Comparison of ENCODE assay signal across 12 cellular contexts in the genomic region with DNA sequence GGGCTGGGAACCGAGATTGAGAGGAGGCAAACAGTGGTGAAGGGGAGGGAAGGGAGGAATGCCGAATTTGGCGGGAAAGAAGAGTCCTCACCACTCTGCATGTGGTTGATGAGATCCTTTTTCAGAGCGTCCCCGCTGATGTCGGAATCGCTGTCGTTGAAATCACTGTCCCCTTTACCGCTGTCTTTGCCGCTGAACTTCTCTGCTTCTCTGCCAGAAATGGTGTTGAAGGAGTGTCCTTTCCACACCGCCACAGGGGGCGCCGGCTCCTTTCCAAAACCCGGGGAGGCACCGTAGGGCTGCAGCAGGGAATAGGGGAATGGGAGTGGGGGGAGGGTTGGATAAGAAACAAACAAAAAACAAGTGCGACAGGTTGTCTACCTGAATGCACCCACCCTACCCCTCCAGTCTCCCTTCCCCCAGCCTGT. TPM values are rescaled to one million over a fixed set of nuclear protein-coding genes. Genes with fewer than 3 reads are reported as not detected.
A peak's percentile ranks its signal among the peaks of the same experiment; 100 is the strongest.
DNase-seq lines count a peak whose midpoint lies in the region; FAIRE-seq and TF ChIP-seq lines count a peak whose summit lies in the region.
"Had no signal": no experiment of that assay in that cellular context is flagged by ENCODE, and none has a peak within 500 bp of the region (broad histone marks: within the 10 kb centered on the region; RNA-seq: fewer than 3 reads in every experiment).

No MANE protein-coding gene starts in this region.

- peaks cover 11% of the 10 kb centered on the region for H3K36me3 ChIP-seq in iPS-15b (ENCODE audit: control insufficient read depth, insufficient read depth, low read length)
- H3K36me3 ChIP-seq: MG63, right lobe of liver had no signal

- no peaks in the 10 kb centered on the region for H3K9me3 ChIP-seq in iPS-15b (ENCODE audit: control insufficient read depth, insufficient read depth, low read length)
- H3K9me3 ChIP-seq: MG63, right lobe of liver had no signal

- peaks cover 4% of the 10 kb centered on the region for H3K4me1 ChIP-seq in iPS-15b (ENCODE audit: control insufficient read depth, insufficient read depth, low read length)

- H3K4me1 Mint-ChIP-seq in HFFc6 (ENCODE audit: low read depth) = no peaks in the 10 kb centered on the region

- peaks cover 4% of the 10 kb centered on the region; the same call in 1 of the 2 replicates for H3K36me3 Mint-ChIP-seq in HFFc6 (ENCODE audit: low read depth)

- no peak overlapping the region for H3K4me3 Mint-ChIP-seq in HFFc6

- in situ Hi-C loops in SK-MEL-5 (cut with HindIII; ENCODE audit: low pct_unique_long_range_greater_than_20kb, low sequenced_read_pairs) = no loop called here

- no peak for FAIRE-seq in GM19239 (lab: Jason Lieb, UNC)
- FAIRE-seq: colon had no signal

- TF ChIP-seq CTCF in HFFc6 (IDR thresholded peaks at IDR 0.05) = no peak

- no peak overlapping the region for H3K9ac ChIP-seq in iPS-15b (ENCODE audit: low read depth, low read length)

- peaks cover 9% of the 10 kb centered on the region for H3K9me3 Mint-ChIP-seq in HFFc6

- H3K27me3 ChIP-seq in iPS-15b (ENCODE audit: control insufficient read depth, insufficient read depth, low read length) = peaks cover 50% of the 10 kb centered on the region

- peak overlapping the region; percentile 48 for H3K4me3 ChIP-seq in iPS-15b (ENCODE audit: low read depth, low read length)
- H3K4me3 ChIP-seq: MG63, right lobe of liver had no signal

- peaks cover 15% of the 10 kb centered on the region for H3K27me3 Mint-ChIP-seq in HFFc6 (ENCODE audit: insufficient read depth)

- no peak overlapping the region for H3K27ac Mint-ChIP-seq in HFFc6

- peak; percentile 17 for DNase-seq in stimulated activated CD4-positive, alpha-beta T cell treated with anti-CD3 and anti-CD28 coated beads, Interleukin-15, amount 100 ng/mL, for 24 hours
- DNase-seq in stimulated activated CD4-positive, alpha-beta T cell treated with anti-CD3 and anti-CD28 coated beads, Interleukin-4, amount 100 ng/mL, for 1 hour = no peak
- DNase-seq in SK-MEL-5 (ENCODE audit: low read depth, low spot score) = peak; percentile 43
- DNase-seq in cerebellar nuclear complex (lab: John Stamatoyannopoulos, UW) = no peak
- no peak for DNase-seq in HFFc6
- no peak for DNase-seq in NCI-H146 treated with DMSO at 0.1 percent for 48 hours (lab: John Stamatoyannopoulos, UW; ENCODE audit: unreplicated experiment)
- no peak for DNase-seq in GM19239 (ENCODE audit: insufficient read length, low spot score)
- DNase-seq: MG63, RPMI8226 had no signal

RNA-seq across cellular contexts. Expression of a gene that starts 3.1 kb away (rescaled TPM):
- total RNA-seq in SK-MEL-5 (2014; rRNA removed; shearing (Covaris generic)) = 0.11 TPM in 1 of 2 replicates, not detected in the other
- polyA plus RNA-seq in SK-MEL-5 (2015; cell fraction: cytosol; rRNA removed) = 0.11 TPM in 1 of 2 replicates, not detected in the other
- polyA plus RNA-seq in SK-MEL-5 (2015; cell fraction: nucleus; rRNA removed) = not detected in 2 replicates
- not detected for total RNA-seq in HFFc6 (2021; fragmentation: NEBNext Ultra II Directional; extraction: Animal tissue kit (Norgen Biotek cat#: 25700))
- total RNA-seq: right lobe of liver had no signal

Comparison
In these comparisons a context has a peak if more than half of its experiments do, and no peak if none do; other contexts are left out.
1. DNase-seq: peak in stimulated activated CD4-positive, alpha-beta T cell treated with anti-CD3 and anti-CD28 coated beads, Interleukin-15, amount 100 ng/mL, for 24 hours (single experiment) and SK-MEL-5 (single experiment); none in stimulated activated CD4-positive, alpha-beta T cell treated with anti-CD3 and anti-CD28 coated beads, Interleukin-4, amount 100 ng/mL, for 1 hour (single experiment), cerebellar nuclear complex (0 of 2), HFFc6 (single experiment), NCI-H146 treated with DMSO at 0.1 percent for 48 hours (single experiment) and GM19239 (single experiment).